Comparison of ENCODE assay signal across 22 cellular contexts in the genomic region with DNA sequence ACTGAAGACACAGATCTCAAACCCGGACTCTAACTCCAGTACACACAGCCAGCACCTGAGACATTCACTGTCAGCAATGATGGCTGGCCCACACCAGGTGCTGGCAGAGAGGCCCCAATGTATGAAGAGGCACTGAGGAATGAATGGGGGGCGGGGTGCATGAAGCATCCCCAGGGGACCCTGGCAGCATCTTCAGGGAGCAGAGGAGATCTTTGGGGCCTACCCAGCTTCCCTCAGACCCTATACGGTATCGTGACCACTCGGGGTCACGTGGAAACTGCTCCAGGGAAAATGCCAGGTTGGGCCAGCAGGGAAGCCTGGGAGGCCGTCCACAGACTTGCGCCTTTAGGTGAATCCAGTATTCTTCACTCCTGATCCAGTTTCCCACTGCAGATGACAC.
"Had no signal": no experiment of that assay in that cellular context is flagged by ENCODE, and none has a peak within 500 bp of the region (broad histone marks: within the 10 kb centered on the region; RNA-seq: fewer than 3 reads in every experiment).

No MANE protein-coding gene starts in this region.

- H3K9me3 ChIP-seq: tibial nerve had no signal

- H3K9ac ChIP-seq: parathyroid adenoma had no signal

- H3K27ac Mint-ChIP-seq: activated CD4-positive, alpha-beta T cell treated with anti-CD3 and anti-CD28 coated beads, Interleukin-2, amount 10 ng/mL, durations not matched to agents 7 days and 5 days; activated CD8-positive, alpha-beta T cell treated with anti-CD3 and anti-CD28 coated beads, Interleukin-2, amount 10 ng/mL, durations not matched to agents 7 days and 5 days; activated naive CD4-positive, alpha-beta T cell treated with anti-CD3 and anti-CD28 coated beads, Interleukin-2, amount 10 ng/mL, durations not matched to agents 7 days and 5 days; nephron had no signal

- H3K4me3 ChIP-seq: tibial nerve had no signal

- DNase-seq: activated CD4-positive, alpha-beta T cell treated with anti-CD3 and anti-CD28 coated beads, Interleukin-2, amount 10 ng/mL, durations not matched to agents 7 days and 5 days; activated CD4-positive, CD25-positive, alpha-beta regulatory T cell treated with anti-CD3 and anti-CD28 coated beads, Interleukin-2, amount 50 U/mL, for 72 hours; activated CD8-positive, alpha-beta T cell treated with anti-CD3 and anti-CD28 coated beads, Interleukin-2, amount 10 ng/mL, durations not matched to agents 7 days and 5 days; activated gamma-delta T cell; activated naive CD4-positive, alpha-beta T cell treated with anti-CD3 and anti-CD28 coated beads, Interleukin-2, amount 10 ng/mL, durations not matched to agents 7 days and 5 days; amniotic stem cell; brain microvascular endothelial cell; caudate nucleus; dermis blood vessel endothelial cell; effector CD8-positive, alpha-beta T cell; left cardiac atrium; right cardiac atrium; stimulated activated naive CD4-positive, alpha-beta T cell treated with Interleukin-2 at 50 U/mL for 16 hours; T-helper 17 cell; T1000 had no signal

- H3K27me3 ChIP-seq: brain microvascular endothelial cell, tibial nerve had no signal

- H3K4me3 Mint-ChIP-seq: activated CD4-positive, alpha-beta T cell treated with anti-CD3 and anti-CD28 coated beads, Interleukin-2, amount 10 ng/mL, durations not matched to agents 7 days and 5 days; activated CD8-positive, alpha-beta T cell treated with anti-CD3 and anti-CD28 coated beads, Interleukin-2, amount 10 ng/mL, durations not matched to agents 7 days and 5 days; activated naive CD4-positive, alpha-beta T cell treated with anti-CD3 and anti-CD28 coated beads, Interleukin-2, amount 10 ng/mL, durations not matched to agents 7 days and 5 days; nephron; T-helper 17 cell had no signal

- H3K9me3 Mint-ChIP-seq: activated CD4-positive, alpha-beta T cell treated with anti-CD3 and anti-CD28 coated beads, Interleukin-2, amount 10 ng/mL, durations not matched to agents 7 days and 5 days; activated naive CD4-positive, alpha-beta T cell treated with anti-CD3 and anti-CD28 coated beads, Interleukin-2, amount 10 ng/mL, durations not matched to agents 7 days and 5 days; nephron had no signal

- H3K27ac ChIP-seq: brain microvascular endothelial cell, parathyroid adenoma, tibial nerve had no signal

- H2AFZ ChIP-seq: parathyroid adenoma had no signal

- H3K36me3 ChIP-seq: brain microvascular endothelial cell had no signal

- FAIRE-seq: astrocyte, frontal cortex, islet of Langerhans, urothelium cell line had no signal

- H3K4me1 Mint-ChIP-seq: activated CD4-positive, alpha-beta T cell treated with anti-CD3 and anti-CD28 coated beads, Interleukin-2, amount 10 ng/mL, durations not matched to agents 7 days and 5 days; activated naive CD4-positive, alpha-beta T cell treated with anti-CD3 and anti-CD28 coated beads, Interleukin-2, amount 10 ng/mL, durations not matched to agents 7 days and 5 days; nephron had no signal

- H3K79me2 ChIP-seq: parathyroid adenoma had no signal

- H3K27me3 Mint-ChIP-seq: activated CD4-positive, alpha-beta T cell treated with anti-CD3 and anti-CD28 coated beads, Interleukin-2, amount 10 ng/mL, durations not matched to agents 7 days and 5 days; activated naive CD4-positive, alpha-beta T cell treated with anti-CD3 and anti-CD28 coated beads, Interleukin-2, amount 10 ng/mL, durations not matched to agents 7 days and 5 days; T-helper 17 cell had no signal

- H3K4me1 ChIP-seq: parathyroid adenoma had no signal

- ATAC-seq: activated CD8-positive, alpha-beta T cell treated with anti-CD3 and anti-CD28 coated beads, Interleukin-2, amount 10 ng/mL, durations not matched to agents 7 days and 5 days; left cardiac atrium; right cardiac atrium; T-helper 17 cell had no signal
